In the genomic region with DNA sequence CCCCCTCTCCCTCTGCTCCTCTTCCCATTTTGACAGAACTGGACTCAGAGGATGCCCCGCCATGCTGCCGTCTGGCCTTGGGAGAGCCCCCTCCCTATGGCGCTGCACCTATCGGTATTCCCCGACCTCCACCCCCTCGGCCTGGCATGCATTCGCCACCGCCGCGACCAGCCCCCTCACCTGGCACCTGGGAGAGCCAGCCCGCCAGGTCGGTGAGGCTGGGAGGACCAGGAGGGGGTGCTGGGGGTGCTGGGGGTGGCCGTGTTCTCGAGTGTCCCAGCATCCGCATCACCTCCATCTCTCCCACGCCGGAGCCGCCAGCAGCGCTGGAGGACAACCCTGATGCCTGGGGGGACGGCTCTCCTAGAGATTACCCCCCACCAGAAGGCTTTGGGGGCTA, we compare ENCODE assay signal across 8 cellular contexts. TPM values are rescaled to one million over a fixed set of nuclear protein-coding genes. Genes with fewer than 3 reads are reported as not detected.
DNase-seq lines count a peak whose midpoint lies in the region; ATAC-seq, FAIRE-seq and TF ChIP-seq lines count a peak whose summit lies in the region.

No MANE protein-coding gene starts in this region.

- peak overlapping the region; percentile 89 for H3K4ac ChIP-seq in IMR-90 (ENCODE audit: low read depth, low read length)

- TF ChIP-seq POLR2A in IMR-90 (IDR thresholded peaks at IDR 0.05; ENCODE audit: low read depth, low read length) (no peak), endothelial cell of umbilical vein (IDR thresholded peaks at IDR 0.05; ENCODE audit: low read depth, low read length) (no peak)

- H3K56ac ChIP-seq in IMR-90 (ENCODE audit: extremely low read depth, insufficient read depth, low read length), result peak overlapping the region; percentile 54; the same call in 1 of the 2 replicates

- no peaks in the 10 kb centered on the region for H3K27me3 ChIP-seq in ACC112 (ENCODE audit: insufficient read depth, low read length)
- no peaks in the 10 kb centered on the region for H3K27me3 ChIP-seq in IMR-90 (ENCODE audit: control insufficient read depth, insufficient read depth, low read length)
- no peaks in the 10 kb centered on the region for H3K27me3 ChIP-seq in endothelial cell of umbilical vein (ENCODE audit: control insufficient read depth in 2 of 2, insufficient read depth in 2 of 2, low read length in 2 of 2)
- H3K27me3 ChIP-seq in osteoblast (ENCODE audit: insufficient read depth, low read length), result no peaks in the 10 kb centered on the region

- 0 out of 2 replicates have a peak overlapping the region, but pooled peaks have one; percentile 86 for H4K91ac ChIP-seq in IMR-90 (ENCODE audit: insufficient read depth, low read depth, low read length)

- H2AFZ ChIP-seq in ACC112 (ENCODE audit: low read length, unreplicated experiment), result no peak overlapping the region
- H2AFZ ChIP-seq in IMR-90 (replicated peaks; ENCODE audit: low read length, poor library complexity), result peak overlapping the region; percentile 89
- no peak overlapping the region for H2AFZ ChIP-seq in endothelial cell of umbilical vein (ENCODE audit: low read depth, low read length)
- no peak overlapping the region for H2AFZ ChIP-seq in osteoblast (ENCODE audit: low read length)

- dilution Hi-C loops in IMR-90 (cut with HindIII; ENCODE audit: low sequenced_read_pairs, unreplicated experiment), result no loop called here
- dilution Hi-C loops in endothelial cell of umbilical vein (cut with MboI; ENCODE audit: extremely low pct_ligation_motif_present, low sequenced_read_pairs), result no loop called here

- no peak overlapping the region for H2BK20ac ChIP-seq in IMR-90 (ENCODE audit: low read depth, low read length)

- intact Hi-C loops in IMR-90 (cut with micrococcal nuclease) (no loop called here), endothelial cell of umbilical vein (cut with micrococcal nuclease) (loop anchor here (5.0 kb wide), 1 partner anchor 222 kb away; a partner anchor contains a TSS)

- H4K20me1 ChIP-seq in IMR-90 (ENCODE audit: insufficient read depth, low read length) (peaks cover 4% of the 10 kb centered on the region), endothelial cell of umbilical vein (replicated peaks; ENCODE audit: control insufficient read depth, extremely low read depth, insufficient read depth, low read length) (no peaks in the 10 kb centered on the region), osteoblast (ENCODE audit: insufficient read depth, low read length) (peaks cover 38% of the 10 kb centered on the region)

- 0 out of 3 replicates have a peak overlapping the region, but pooled peaks have one; percentile 57 for H2BK15ac ChIP-seq in IMR-90 (ENCODE audit: low read depth, low read length)

- ATAC-seq in IMR-90 (ENCODE audit: low read depth), result no peak
- no peak for ATAC-seq in HG02870 (IDR thresholded peaks at IDR 0.05; ENCODE audit: unreplicated experiment)
- no peak for ATAC-seq in left lobe of liver

- H3K14ac ChIP-seq in IMR-90 (replicated peaks; ENCODE audit: low read depth, low read length), result 0 out of 2 replicates have a peak overlapping the region, but pooled peaks have one; percentile 76

- no peak overlapping the region for H3K18ac ChIP-seq in IMR-90 (ENCODE audit: low read depth, low read length)

- H4K8ac ChIP-seq in IMR-90 (ENCODE audit: low read depth in 2 of 2, low read length in 2 of 2), result peak overlapping the region in 1 of 2 experiments; percentile 61; a peak in 1 of 4 replicates

- H3K36me3 ChIP-seq in ACC112 (ENCODE audit: insufficient read depth, low read length) (peaks cover 4% of the 10 kb centered on the region; the same call in 1 of the 2 replicates), IMR-90 (ENCODE audit: control insufficient read depth, insufficient read depth, low read length) (peaks cover 37% of the 10 kb centered on the region), endothelial cell of umbilical vein (ENCODE audit: control insufficient read depth in 2 of 2, extremely low read depth in 1 of 2, insufficient read depth in 2 of 2, low read length in 2 of 2) (peaks cover 7 to 24% of the 10 kb centered on the region in 2 experiments), osteoblast (ENCODE audit: insufficient read depth, low read length) (peaks cover 46% of the 10 kb centered on the region)

- H2AK9ac ChIP-seq in IMR-90 (replicated peaks; ENCODE audit: low read depth, low read length, poor library complexity), result peak overlapping the region; percentile 97

- H3K4me1 ChIP-seq in ACC112 (ENCODE audit: control insufficient read depth, insufficient read depth, low read length, unreplicated experiment) (peaks cover 53% of the 10 kb centered on the region), IMR-90 (ENCODE audit: control insufficient read depth, insufficient read depth, low read length) (peaks cover 12% of the 10 kb centered on the region), endothelial cell of umbilical vein (ENCODE audit: control insufficient read depth, extremely low read depth, insufficient read depth, low read length) (peaks cover 27% of the 10 kb centered on the region), osteoblast (ENCODE audit: insufficient read depth, low read length) (peaks cover 66% of the 10 kb centered on the region)

- DNase-seq in IMR-90, result no peak
- DNase-seq in endothelial cell of umbilical vein (ENCODE audit: low read depth, low spot score), result no peak
- no peak for DNase-seq in osteoblast (ENCODE audit: insufficient read length, low spot score, missing footprints)
- no peak for DNase-seq in left lobe of liver (ENCODE audit: low spot score)
- DNase-seq in cerebellar nuclear complex (lab: John Stamatoyannopoulos, UW), result no peak
- DNase-seq in NCI-H1694 (lab: John Stamatoyannopoulos, UW), result no peak

- H2BK120ac ChIP-seq in IMR-90 (ENCODE audit: low read depth, low read length), result peak overlapping the region; percentile 64; the same call in 1 of the 2 replicates

- H3K79me1 ChIP-seq in IMR-90 (ENCODE audit: low read depth in 1 of 2, low read length in 2 of 2), result peaks cover 6 to 28% of the 10 kb centered on the region in 2 experiments; a peak in 3 of 4 replicates

- H3K79me2 ChIP-seq in ACC112 (ENCODE audit: control insufficient read depth, insufficient read depth, low read length, unreplicated experiment) (peaks cover 6% of the 10 kb centered on the region), endothelial cell of umbilical vein (ENCODE audit: control insufficient read depth, insufficient read depth, low read length) (peaks cover 10% of the 10 kb centered on the region), osteoblast (ENCODE audit: insufficient read depth, low read length) (peaks cover 45% of the 10 kb centered on the region)

- no peak for TF ChIP-seq CTCF in IMR-90 (conservative IDR thresholded peaks at IDR 0.05; ENCODE audit: low read depth, low read length)
- no peak for TF ChIP-seq CTCF in endothelial cell of umbilical vein (IDR thresholded peaks at IDR 0.05; ENCODE audit: extremely low read depth in 1 of 2, insufficient read depth in 1 of 2, low read depth in 1 of 2, low read length in 2 of 2)
- TF ChIP-seq CTCF in osteoblast (IDR thresholded peaks at IDR 0.05; ENCODE audit: extremely low read depth, low read depth, low read length), result no peak

- peaks cover 9% of the 10 kb centered on the region for H3K9me1 ChIP-seq in IMR-90 (ENCODE audit: insufficient read depth, low read length)
- H3K9me1 ChIP-seq in endothelial cell of umbilical vein (replicated peaks; ENCODE audit: control insufficient read depth, extremely low read depth, insufficient read depth, low read length), result no peaks in the 10 kb centered on the region

- H4K5ac ChIP-seq in IMR-90 (ENCODE audit: low read depth, low read length), result no peak overlapping the region

- no TSS peak for BruUV-seq in IMR-90 (replicated peaks; lab: Mats Ljungman, UMichigan)
- BruUV-seq in endothelial cell of umbilical vein (replicated peaks; lab: Mats Ljungman, UMichigan), result no TSS peak

- 80% methylated on average over 1 of the region's 20 CpGs; no CpG with 5 or more reads in 1 of the 2 experiments for WGBS in IMR-90 (ENCODE audit: extremely low coverage in 2 of 2, insufficient read length in 1 of 2), 2 experiments

- no peak overlapping the region for H2BK5ac ChIP-seq in IMR-90 (ENCODE audit: low read depth, low read length, poor library complexity, severe bottlenecking)

- H3K4me3 ChIP-seq in ACC112 (ENCODE audit: low read depth, low read length) (peak overlapping the region; percentile 99), IMR-90 (ENCODE audit: insufficient read depth, low read depth, low read length) (peak overlapping the region; percentile 86), endothelial cell of umbilical vein (replicated peaks in 1 of 3; ENCODE audit: insufficient read depth in 1 of 3, low read depth in 1 of 3, low read length in 3 of 3) (no peak overlapping the region), osteoblast (ENCODE audit: insufficient read depth, low read length) (peak overlapping the region; percentile 90)

- H2AK5ac ChIP-seq in IMR-90 (ENCODE audit: low read depth, low read length), result peak overlapping the region; percentile 97; the same call in 1 of the 2 replicates

- POLR2A ChIA-PET in IMR-90 (lab: Charles Lee; ENCODE audit: unreplicated experiment) (no interaction called here), endothelial cell of umbilical vein (lab: Charles Lee) (no interaction called here)

- H3K27ac ChIP-seq in ACC112 (ENCODE audit: low read depth, low read length), result no peak overlapping the region
- peak overlapping the region; percentile 40; the same call in 1 of the 2 replicates for H3K27ac ChIP-seq in IMR-90 (ENCODE audit: insufficient read depth, low read length)
- H3K27ac ChIP-seq in endothelial cell of umbilical vein (ENCODE audit: insufficient read depth, low read depth, low read length), result no peak overlapping the region
- H3K27ac ChIP-seq in osteoblast (ENCODE audit: low read depth, low read length), result peak overlapping the region; percentile 94

- H3K9me3 ChIP-seq in IMR-90 (ENCODE audit: control insufficient read depth, insufficient read depth, low read length) (no peaks in the 10 kb centered on the region), endothelial cell of umbilical vein (replicated peaks; ENCODE audit: control insufficient read depth, insufficient read depth, low read length) (no peaks in the 10 kb centered on the region), osteoblast (ENCODE audit: low read depth, low read length) (no peaks in the 10 kb centered on the region)

- H3K4me2 ChIP-seq in IMR-90 (ENCODE audit: low read depth, low read length) (peak overlapping the region; percentile 60; the same call in 1 of the 2 replicates), endothelial cell of umbilical vein (ENCODE audit: insufficient read depth, low read length) (peak overlapping the region; percentile 81), osteoblast (ENCODE audit: insufficient read depth, low read length) (peak overlapping the region; percentile 95)

- peak overlapping the region; percentile 94; the same call in 1 of the 2 replicates for H3K9ac ChIP-seq in IMR-90 (ENCODE audit: low read depth, low read length)
- no peak overlapping the region for H3K9ac ChIP-seq in endothelial cell of umbilical vein (replicated peaks; ENCODE audit: extremely low read depth, insufficient read depth, low read length)

- no peak for TF ChIP-seq RAD21 in IMR-90 (IDR thresholded peaks at IDR 0.05; ENCODE audit: low read length)

- CTCF ChIA-PET in IMR-90 (lab: Yijun Ruan, JAX), result no interaction called here
- CTCF ChIA-PET in endothelial cell of umbilical vein (lab: Charles Lee), result interaction anchor here (0.8 to 5.5 kb wide), 3 partner anchors 11 to 62 kb away, joined by 3 to 44 read pairs (median 28); a partner anchor contains a TSS

- FAIRE-seq in endothelial cell of umbilical vein (lab: Jason Lieb, UNC), result no peak

- H3K23ac ChIP-seq in IMR-90 (ENCODE audit: low read depth, low read length), result peak overlapping the region; percentile 1; the same call in 1 of the 2 replicates

- in situ Hi-C loops in IMR-90 (cut with MboI; ENCODE audit: low sequenced_read_pairs), result loop anchor here (10.0 kb wide), 1 partner anchor 65 kb away; no protein-coding TSS in a partner anchor

RNA-seq across cellular contexts. Expression of a gene that starts 1.5 kb away (rescaled TPM):
- total RNA-seq in IMR-90 (2012; rRNA removed) (13.6 and 15.6 TPM in 2 replicates), endothelial cell of umbilical vein (88.1 and 88.5 TPM in 2 replicates), osteoblast (101 and 107 TPM in 2 replicates), left lobe of liver (1.4 TPM)
- polyA plus RNA-seq in IMR-90 (2012; rRNA removed) (35.8 and 38.4 TPM in 2 replicates), endothelial cell of umbilical vein (79.5 and 94.8 TPM in 2 replicates)
- polyA plus RNA-seq in IMR-90 (2012; cell fraction: cytosol; rRNA removed), result 19.7 and 21.1 TPM in 2 replicates
- 286 and 363 TPM in 2 replicates for polyA plus RNA-seq in IMR-90 (2012; cell fraction: nucleus; rRNA removed; ENCODE audit: low replicate concordance)
- polyA plus RNA-seq in endothelial cell of umbilical vein (2011; cell fraction: cytosol; rRNA removed), result 30.9 and 43.0 TPM in 2 replicates
- 378 and 485 TPM in 2 replicates for polyA plus RNA-seq in endothelial cell of umbilical vein (2011; cell fraction: nucleus; rRNA removed)
- polyA plus RNA-seq in endothelial cell of umbilical vein (2012), result 37.3 and 52.7 TPM in 2 replicates
- 51.3 and 57.5 TPM in 2 replicates for polyA minus RNA-seq in endothelial cell of umbilical vein
- not detected for polyA minus RNA-seq in endothelial cell of umbilical vein (2011; cell fraction: cytosol; rRNA and poly(A)+ RNA removed)
- polyA minus RNA-seq in endothelial cell of umbilical vein (2011; cell fraction: nucleus; rRNA and poly(A)+ RNA removed), result 44.2 and 56.3 TPM in 2 replicates

RNA-seq across cellular contexts. Expression of a gene that starts 29.3 kb away (rescaled TPM):
- total RNA-seq in IMR-90 (2012; rRNA removed) (1.7 and 2.2 TPM in 2 replicates), endothelial cell of umbilical vein (42.8 and 45.1 TPM in 2 replicates), osteoblast (7.2 and 9.1 TPM in 2 replicates), left lobe of liver (2.3 TPM)
- polyA plus RNA-seq in IMR-90 (2012; rRNA removed) (5.3 and 5.4 TPM in 2 replicates), endothelial cell of umbilical vein (37.2 and 38.8 TPM in 2 replicates)
- polyA plus RNA-seq in IMR-90 (2012; cell fraction: cytosol; rRNA removed), result 2.7 and 4.6 TPM in 2 replicates
- 10.7 and 11.1 TPM in 2 replicates for polyA plus RNA-seq in IMR-90 (2012; cell fraction: nucleus; rRNA removed; ENCODE audit: low replicate concordance)
- polyA plus RNA-seq in endothelial cell of umbilical vein (2011; cell fraction: cytosol; rRNA removed), result 27.6 and 28.6 TPM in 2 replicates
- polyA plus RNA-seq in endothelial cell of umbilical vein (2011; cell fraction: nucleus; rRNA removed), result 59.8 and 66.2 TPM in 2 replicates
- polyA plus RNA-seq in endothelial cell of umbilical vein (2012), result 25.5 and 35.2 TPM in 2 replicates
- 56.5 and 59.7 TPM in 2 replicates for polyA minus RNA-seq in endothelial cell of umbilical vein
- not detected for polyA minus RNA-seq in endothelial cell of umbilical vein (2011; cell fraction: cytosol; rRNA and poly(A)+ RNA removed)
- polyA minus RNA-seq in endothelial cell of umbilical vein (2011; cell fraction: nucleus; rRNA and poly(A)+ RNA removed), result 27.5 and 30.6 TPM in 2 replicates

RNA-seq across cellular contexts. Expression of a gene that starts 29.7 kb away (rescaled TPM):
- total RNA-seq in IMR-90 (2012; rRNA removed) (not detected in 2 replicates), endothelial cell of umbilical vein (5.1 and 9.0 TPM in 2 replicates), osteoblast (9.1 and 11.9 TPM in 2 replicates), left lobe of liver (0.68 TPM)
- polyA plus RNA-seq in IMR-90 (2012; rRNA removed) (0.09 TPM in 1 of 2 replicates, not detected in the other), endothelial cell of umbilical vein (2.4 and 3.1 TPM in 2 replicates)
- 0.02 and 0.04 TPM in 2 replicates for polyA plus RNA-seq in IMR-90 (2012; cell fraction: cytosol; rRNA removed)
- 0.42 TPM in 2 replicates for polyA plus RNA-seq in IMR-90 (2012; cell fraction: nucleus; rRNA removed; ENCODE audit: low replicate concordance)
- 1.7 and 1.8 TPM in 2 replicates for polyA plus RNA-seq in endothelial cell of umbilical vein (2011; cell fraction: cytosol; rRNA removed)
- 14.7 and 15.4 TPM in 2 replicates for polyA plus RNA-seq in endothelial cell of umbilical vein (2011; cell fraction: nucleus; rRNA removed)
- 1.4 and 2.6 TPM in 2 replicates for polyA plus RNA-seq in endothelial cell of umbilical vein (2012)
- polyA minus RNA-seq in endothelial cell of umbilical vein, result 2.3 and 3.4 TPM in 2 replicates
- not detected for polyA minus RNA-seq in endothelial cell of umbilical vein (2011; cell fraction: cytosol; rRNA and poly(A)+ RNA removed)
- 4.3 and 7.8 TPM in 2 replicates for polyA minus RNA-seq in endothelial cell of umbilical vein (2011; cell fraction: nucleus; rRNA and poly(A)+ RNA removed)

RNA-seq across cellular contexts. Expression of a gene that starts 34.6 kb away (rescaled TPM):
- total RNA-seq in IMR-90 (2012; rRNA removed) (not detected in 2 replicates), endothelial cell of umbilical vein (84.0 and 87.0 TPM in 2 replicates), osteoblast (17.7 and 18.8 TPM in 2 replicates), left lobe of liver (5.5 TPM)
- polyA plus RNA-seq in IMR-90 (2012; rRNA removed) (0.04 TPM in 1 of 2 replicates, not detected in the other), endothelial cell of umbilical vein (81.6 and 101 TPM in 2 replicates)
- 0.08 TPM in 1 of 2 replicates, not detected in the other for polyA plus RNA-seq in IMR-90 (2012; cell fraction: cytosol; rRNA removed)
- polyA plus RNA-seq in IMR-90 (2012; cell fraction: nucleus; rRNA removed; ENCODE audit: low replicate concordance), result 0.33 and 0.42 TPM in 2 replicates
- polyA plus RNA-seq in endothelial cell of umbilical vein (2011; cell fraction: cytosol; rRNA removed), result 15.8 and 21.9 TPM in 2 replicates
- polyA plus RNA-seq in endothelial cell of umbilical vein (2011; cell fraction: nucleus; rRNA removed), result 689 and 864 TPM in 2 replicates
- polyA plus RNA-seq in endothelial cell of umbilical vein (2012), result 39.2 and 55.0 TPM in 2 replicates
- polyA minus RNA-seq in endothelial cell of umbilical vein, result 76.2 and 112 TPM in 2 replicates
- polyA minus RNA-seq in endothelial cell of umbilical vein (2011; cell fraction: cytosol; rRNA and poly(A)+ RNA removed), result not detected
- polyA minus RNA-seq in endothelial cell of umbilical vein (2011; cell fraction: nucleus; rRNA and poly(A)+ RNA removed), result 147 and 206 TPM in 2 replicates

RNA-seq across cellular contexts. Expression of a gene that starts 58.2 kb away (rescaled TPM):
- total RNA-seq in IMR-90 (2012; rRNA removed), result 0.18 and 0.28 TPM in 2 replicates
- 2.3 TPM in 2 replicates for polyA plus RNA-seq in IMR-90 (2012; rRNA removed)
- 0.10 and 0.38 TPM in 2 replicates for polyA plus RNA-seq in IMR-90 (2012; cell fraction: cytosol; rRNA removed)
- 26.7 and 90.3 TPM in 2 replicates for polyA plus RNA-seq in IMR-90 (2012; cell fraction: nucleus; rRNA removed; ENCODE audit: low replicate concordance)
- 6.2 and 10.5 TPM in 2 replicates for total RNA-seq in endothelial cell of umbilical vein
- 9.1 and 11.7 TPM in 2 replicates for polyA plus RNA-seq in endothelial cell of umbilical vein
- polyA plus RNA-seq in endothelial cell of umbilical vein (2011; cell fraction: cytosol; rRNA removed), result 2.1 and 3.0 TPM in 2 replicates
- 79.4 and 81.1 TPM in 2 replicates for polyA plus RNA-seq in endothelial cell of umbilical vein (2011; cell fraction: nucleus; rRNA removed)
- 4.8 and 6.3 TPM in 2 replicates for polyA plus RNA-seq in endothelial cell of umbilical vein (2012)
- polyA minus RNA-seq in endothelial cell of umbilical vein, result 4.9 and 12.2 TPM in 2 replicates
- 6.6 TPM for polyA minus RNA-seq in endothelial cell of umbilical vein (2011; cell fraction: cytosol; rRNA and poly(A)+ RNA removed)
- polyA minus RNA-seq in endothelial cell of umbilical vein (2011; cell fraction: nucleus; rRNA and poly(A)+ RNA removed), result 9.5 and 11.0 TPM in 2 replicates
- 1.2 and 1.8 TPM in 2 replicates for total RNA-seq in osteoblast
- 7.2 TPM for total RNA-seq in left lobe of liver

Comparison
In these comparisons a context has a peak if more than half of its experiments do, and no peak if none do; other contexts are left out.
1. H3K27ac ChIP-seq: peak in IMR-90 (single experiment) and osteoblast (single experiment); none in ACC112 (single experiment) and endothelial cell of umbilical vein (single experiment).
2. H3K4me3 ChIP-seq: peak in ACC112 (single experiment), IMR-90 (single experiment) and osteoblast (single experiment); none in endothelial cell of umbilical vein (0 of 3).
3. Peak in every context shown above with its lines, with median percentiles within 50 percentile points of each other: H3K4me2 ChIP-seq.